Comparison of ENCODE assay signal across 15 cellular contexts in genomic region chr11:124015837-124016236, GRCh38. TPM values are rescaled to one million over a fixed set of nuclear protein-coding genes. Genes with fewer than 3 reads are reported as not detected.
"Had no signal": no experiment of that assay in that cellular context is flagged by ENCODE, and none has a peak within 500 bp of the region (broad histone marks: within the 10 kb centered on the region; RNA-seq: fewer than 3 reads in every experiment).

No MANE protein-coding gene starts in this region.

RNA-seq across cellular contexts. Expression of gene OR10G4, which starts 3.0 kb away (rescaled TPM):
- total RNA-seq: subcutaneous adipose tissue, suprapubic skin, temporal lobe, thoracic aorta, thyroid gland, tibial nerve, upper lobe of left lung, ureter, urinary bladder, vagina had no signal
- polyA plus RNA-seq: stomach, urinary bladder had no signal

RNA-seq across cellular contexts. Expression of gene OR10G9, which starts 7.0 kb away (rescaled TPM):
- total RNA-seq: subcutaneous adipose tissue, suprapubic skin, temporal lobe, thoracic aorta, thyroid gland, tibial nerve, upper lobe of left lung, ureter, urinary bladder, vagina had no signal
- polyA plus RNA-seq: stomach, thymus, urinary bladder had no signal

RNA-seq across cellular contexts. Expression of gene OR10G8, which starts 10.8 kb away (rescaled TPM):
- total RNA-seq: stomach, subcutaneous adipose tissue, suprapubic skin, temporal lobe, thoracic aorta, thyroid gland, tibial nerve, upper lobe of left lung, ureter, urinary bladder, uterus, vagina had no signal
- polyA plus RNA-seq: stomach, thymus, urinary bladder had no signal

RNA-seq across cellular contexts. Expression of gene OR10G6, which starts 20.9 kb away (rescaled TPM):
- total RNA-seq: stomach, subcutaneous adipose tissue, suprapubic skin, temporal lobe, testis, thoracic aorta, thyroid gland, tibial nerve, transverse colon, upper lobe of left lung, ureter, urinary bladder, uterus, vagina had no signal
- polyA plus RNA-seq: stomach, thymus, urinary bladder had no signal

RNA-seq across cellular contexts. Expression of gene OR10G7, which starts 25.3 kb away (rescaled TPM):
- total RNA-seq: stomach, subcutaneous adipose tissue, suprapubic skin, temporal lobe, testis, thoracic aorta, thyroid gland, tibial nerve, transverse colon, upper lobe of left lung, ureter, urinary bladder, uterus, vagina had no signal
- polyA plus RNA-seq: stomach, thymus, urinary bladder had no signal
